ENCODE assay signal across 1 cellular context in genomic region chr4:38075370-38076152, GRCh38.
TF ChIP-seq lines count a peak whose summit lies in the region.

No MANE protein-coding gene starts in this region.

TF ChIP-seq in HepG2, 621 proteins besides CTCF, POLR2A, EP300 and RAD21 (continued from another document and continues in another):
- no peak for TF ChIP-seq GMEB2 (CRISPR knock-in tag; IDR thresholded peaks at IDR 0.05; ENCODE audit: low read depth)
- TF ChIP-seq PLRG1 (conservative IDR thresholded peaks at IDR 0.05): no peak
- TF ChIP-seq CREBL2 (CRISPR knock-in tag; IDR thresholded peaks at IDR 0.05; ENCODE audit: borderline replicate concordance): no peak
- peak; percentile 53; the same call in 1 of the 2 replicates for TF ChIP-seq NFKBIZ (CRISPR knock-in tag; IDR thresholded peaks at IDR 0.05)
- TF ChIP-seq RCOR2 (CRISPR knock-in tag; IDR thresholded peaks at IDR 0.05): peak; percentile 67; the same call in 1 of the 2 replicates
- TF ChIP-seq MXD4 (CRISPR knock-in tag; IDR thresholded peaks at IDR 0.05): no peak
- TF ChIP-seq NR2F2 (IDR thresholded peaks at IDR 0.05; ENCODE audit: borderline replicate concordance, low read depth): peak; percentile 51; the same call in 1 of the 2 replicates
- TF ChIP-seq ISL2 (CRISPR knock-in tag; IDR thresholded peaks at IDR 0.05): peak; percentile 83
- TF ChIP-seq ZBTB33 (CRISPR knock-in tag; IDR thresholded peaks at IDR 0.05): no peak
- TF ChIP-seq HDAC2 (CRISPR knock-in tag; IDR thresholded peaks at IDR 0.05): peak; percentile 84
- TF ChIP-seq FOXJ3 (CRISPR knock-in tag; IDR thresholded peaks at IDR 0.05; ENCODE audit: borderline replicate concordance): 0 out of 2 replicates have a peak, but pooled peaks have one; percentile 41
- no peak for TF ChIP-seq HNRNPL (IDR thresholded peaks at IDR 0.05; ENCODE audit: low read depth, low read length)
- TF ChIP-seq ZNF3 (CRISPR knock-in tag; IDR thresholded peaks at IDR 0.05): no peak
- no peak for TF ChIP-seq ZNF678 (CRISPR knock-in tag; IDR thresholded peaks at IDR 0.05)
- no peak for TF ChIP-seq ZNF850 (CRISPR knock-in tag; conservative IDR thresholded peaks at IDR 0.05)
- no peak for TF ChIP-seq ZNF770 (CRISPR knock-in tag; IDR thresholded peaks at IDR 0.05)
- no peak for TF ChIP-seq ATF4 (CRISPR knock-in tag; IDR thresholded peaks at IDR 0.05)
- no peak for TF ChIP-seq IRX3 (CRISPR knock-in tag; IDR thresholded peaks at IDR 0.05; ENCODE audit: borderline replicate concordance, low read depth)
- peak; percentile 38; the same call in 1 of the 2 replicates for TF ChIP-seq SP5 (CRISPR knock-in tag; IDR thresholded peaks at IDR 0.05; ENCODE audit: borderline replicate concordance, low read depth)
- TF ChIP-seq TBL1XR1 (IDR thresholded peaks at IDR 0.05; ENCODE audit: borderline replicate concordance, low read length, partially characterized antibody): no peak
- no peak for TF ChIP-seq KIAA2018 (CRISPR knock-in tag; IDR thresholded peaks at IDR 0.05; ENCODE audit: borderline replicate concordance)
- TF ChIP-seq ZNF879 (CRISPR knock-in tag; IDR thresholded peaks at IDR 0.05): no peak
- 0 out of 2 replicates have a peak, but pooled peaks have one; percentile 24 for TF ChIP-seq TIGD3 (CRISPR knock-in tag; IDR thresholded peaks at IDR 0.05; ENCODE audit: borderline replicate concordance)
- 0 out of 2 replicates have a peak, but pooled peaks have one; percentile 32 for TF ChIP-seq KAT8 (CRISPR knock-in tag; IDR thresholded peaks at IDR 0.05)
- TF ChIP-seq GABPA (IDR thresholded peaks at IDR 0.05; ENCODE audit: low read depth, low read length): no peak
- no peak for TF ChIP-seq GABPA (CRISPR knock-in tag; IDR thresholded peaks at IDR 0.05; ENCODE audit: low read depth)
- no peak for TF ChIP-seq ZSCAN20 (CRISPR knock-in tag; IDR thresholded peaks at IDR 0.05; ENCODE audit: borderline replicate concordance)
- TF ChIP-seq TFAP4 (IDR thresholded peaks at IDR 0.05; ENCODE audit: borderline replicate concordance, low read depth): peak; percentile 92; the same call in 1 of the 2 replicates
- peak; percentile 82 for TF ChIP-seq CEBPG (CRISPR knock-in tag; IDR thresholded peaks at IDR 0.05)
- TF ChIP-seq GMEB1 (CRISPR knock-in tag; IDR thresholded peaks at IDR 0.05; ENCODE audit: borderline replicate concordance): 0 out of 2 replicates have a peak, but pooled peaks have one; percentile 25
- peak; percentile 67; the same call in 1 of the 2 replicates for TF ChIP-seq HOXD1 (CRISPR knock-in tag; IDR thresholded peaks at IDR 0.05)
- TF ChIP-seq LCORL (IDR thresholded peaks at IDR 0.05): no peak
- TF ChIP-seq LCORL (CRISPR knock-in tag; IDR thresholded peaks at IDR 0.05): 0 out of 2 replicates have a peak, but pooled peaks have one; percentile 47
- TF ChIP-seq KLF16 (CRISPR knock-in tag; IDR thresholded peaks at IDR 0.05): 0 out of 4 replicates have a peak, but pooled peaks of 1 of the 2 experiments have one; percentile 15
